ENCODE assay signal across 1 cellular context in the genomic region with DNA sequence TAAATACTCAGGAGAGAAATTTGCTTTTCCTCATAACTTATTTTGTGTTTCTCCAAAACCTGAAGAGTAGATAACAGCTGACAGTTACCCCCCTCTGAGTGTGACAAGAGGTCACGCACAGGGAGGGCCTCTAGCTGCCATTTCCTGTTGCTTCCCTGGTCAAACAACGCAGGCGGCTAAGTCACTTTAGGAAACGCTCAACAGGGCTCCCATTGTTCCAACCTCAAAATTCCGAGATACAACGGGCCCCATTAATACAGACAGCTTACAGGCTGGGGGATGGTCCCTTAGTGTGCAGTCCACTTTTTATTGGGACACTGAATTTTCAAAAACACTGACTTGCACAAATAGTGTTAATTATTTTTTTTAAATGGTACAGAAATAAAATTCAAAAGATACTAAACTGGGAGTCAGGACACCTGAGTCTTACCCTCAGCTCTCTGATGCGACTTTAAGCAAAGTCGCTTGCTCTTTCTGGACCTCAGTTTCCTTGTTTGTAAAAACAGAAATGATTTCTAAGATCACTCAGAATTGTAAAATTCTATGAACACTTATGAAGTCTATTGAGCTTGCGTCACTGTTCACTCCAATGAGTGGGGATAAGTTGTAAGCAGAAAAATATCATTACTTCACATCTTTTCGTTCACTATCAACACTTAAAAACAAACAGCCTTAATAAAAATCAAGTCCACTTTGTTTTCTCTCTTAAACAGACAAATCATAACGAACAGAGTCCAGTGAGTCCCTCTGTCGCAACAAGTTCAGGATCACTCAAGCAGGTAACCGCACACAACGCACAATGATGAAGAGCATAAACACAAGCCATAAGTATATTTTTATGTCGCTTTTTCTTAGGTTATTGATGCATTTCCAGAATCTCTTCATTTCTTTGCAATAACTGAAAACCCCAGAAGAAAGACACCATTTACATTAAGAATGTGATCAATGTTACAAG.
TF ChIP-seq lines count a peak whose summit lies in the region.

No MANE protein-coding gene starts in this region.

TF ChIP-seq in HepG2, 621 proteins besides CTCF, POLR2A, EP300 and RAD21 (continued from another document and continues in another):
- TF ChIP-seq, protein P1, sequence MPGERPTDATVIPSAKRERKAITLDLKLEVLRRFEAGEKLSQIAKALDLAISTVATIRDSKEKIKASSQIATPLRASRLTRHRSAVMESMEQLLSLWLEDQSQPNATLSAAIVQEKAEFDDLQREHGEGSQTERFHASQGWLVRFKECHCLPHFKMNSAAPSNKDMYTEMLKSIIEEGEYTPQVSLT (CRISPR knock-in tag; IDR thresholded peaks at IDR 0.05; ENCODE audit: borderline replicate concordance, low read depth): no peak
- TF ChIP-seq KLF12 (CRISPR knock-in tag; IDR thresholded peaks at IDR 0.05; ENCODE audit: borderline replicate concordance) (no peak), MAZ (IDR thresholded peaks at IDR 0.05; ENCODE audit: borderline replicate concordance, low read depth, low read length) (no peak), MAZ (CRISPR knock-in tag; IDR thresholded peaks at IDR 0.05; ENCODE audit: low read depth) (no peak), PCBP1 (IDR thresholded peaks at IDR 0.05; ENCODE audit: borderline replicate concordance, low read depth, low read length) (no peak), ZNF850 (CRISPR knock-in tag; conservative IDR thresholded peaks at IDR 0.05) (no peak), KMT2B (CRISPR knock-in tag; IDR thresholded peaks at IDR 0.05) (no peak; the same call in 1 of the 2 replicates), PTBP1 (IDR thresholded peaks at IDR 0.05; ENCODE audit: low read depth, low read length, poor library complexity, severe bottlenecking) (no peak), NCOA2 (CRISPR knock-in tag; IDR thresholded peaks at IDR 0.05) (peak; percentile 97), ZBTB8A (CRISPR knock-in tag; IDR thresholded peaks at IDR 0.05; ENCODE audit: borderline replicate concordance, low read depth) (no peak), ZNF644 (CRISPR knock-in tag; IDR thresholded peaks at IDR 0.05; ENCODE audit: low read depth) (0 out of 2 replicates have a peak, but pooled peaks have one; percentile 21), MEIS2 (CRISPR knock-in tag; IDR thresholded peaks at IDR 0.05) (peak; percentile 96), NCOR1 (IDR thresholded peaks at IDR 0.05; ENCODE audit: borderline replicate concordance, low read length) (0 out of 2 replicates have a peak, but pooled peaks have one; percentile 13), KLF13 (CRISPR knock-in tag; IDR thresholded peaks at IDR 0.05) (no peak), GATA4 (IDR thresholded peaks at IDR 0.05; ENCODE audit: borderline replicate concordance, low read depth) (peak; percentile 80), KAT8 (CRISPR knock-in tag; IDR thresholded peaks at IDR 0.05) (peak; percentile 49; the same call in 1 of the 2 replicates), ZNF496 (CRISPR knock-in tag; IDR thresholded peaks at IDR 0.05; ENCODE audit: insufficient replicate concordance) (no peak), SRF (IDR thresholded peaks at IDR 0.05; ENCODE audit: low read depth, low read length) (peak; percentile 53; the same call in 1 of the 2 replicates), THYN1 (CRISPR knock-in tag; IDR thresholded peaks at IDR 0.05; ENCODE audit: borderline replicate concordance, low read depth) (0 out of 2 replicates have a peak, but pooled peaks have one; percentile 16), ZNF75D (CRISPR knock-in tag; IDR thresholded peaks at IDR 0.05; ENCODE audit: borderline replicate concordance) (no peak), CEBPG (CRISPR knock-in tag; IDR thresholded peaks at IDR 0.05) (peak; percentile 88), FOXO1 (CRISPR knock-in tag; IDR thresholded peaks at IDR 0.05) (peak; percentile 96), SOX5 (CRISPR knock-in tag; IDR thresholded peaks at IDR 0.05; ENCODE audit: borderline replicate concordance) (peak; percentile 94), ZNF552 (CRISPR knock-in tag; IDR thresholded peaks at IDR 0.05; ENCODE audit: borderline replicate concordance) (no peak), SKI (IDR thresholded peaks at IDR 0.05; ENCODE audit: partially characterized antibody) (no peak), ZNF256 (CRISPR knock-in tag; conservative IDR thresholded peaks at IDR 0.05) (no peak), JDP2 (CRISPR knock-in tag; IDR thresholded peaks at IDR 0.05; ENCODE audit: borderline replicate concordance) (no peak), NFIB (CRISPR knock-in tag; IDR thresholded peaks at IDR 0.05; ENCODE audit: borderline replicate concordance) (no peak), ZFY (CRISPR knock-in tag; IDR thresholded peaks at IDR 0.05) (peak; percentile 51; the same call in 1 of the 2 replicates), ZNF160 (CRISPR knock-in tag; IDR thresholded peaks at IDR 0.05) (no peak), SIX4 (CRISPR knock-in tag; IDR thresholded peaks at IDR 0.05) (no peak), TCF7L2 (IDR thresholded peaks at IDR 0.05; ENCODE audit: low read depth, low read length) (no peak), MAFG (CRISPR knock-in tag; IDR thresholded peaks at IDR 0.05) (no peak), KDM1A (CRISPR knock-in tag; IDR thresholded peaks at IDR 0.05) (no peak), ZSCAN29 (CRISPR knock-in tag; conservative IDR thresholded peaks at IDR 0.05) (peak; percentile 49; the same call in 1 of the 2 replicates), XBP1 (CRISPR knock-in tag; IDR thresholded peaks at IDR 0.05) (no peak)
- TF ChIP-seq, protein P2, sequence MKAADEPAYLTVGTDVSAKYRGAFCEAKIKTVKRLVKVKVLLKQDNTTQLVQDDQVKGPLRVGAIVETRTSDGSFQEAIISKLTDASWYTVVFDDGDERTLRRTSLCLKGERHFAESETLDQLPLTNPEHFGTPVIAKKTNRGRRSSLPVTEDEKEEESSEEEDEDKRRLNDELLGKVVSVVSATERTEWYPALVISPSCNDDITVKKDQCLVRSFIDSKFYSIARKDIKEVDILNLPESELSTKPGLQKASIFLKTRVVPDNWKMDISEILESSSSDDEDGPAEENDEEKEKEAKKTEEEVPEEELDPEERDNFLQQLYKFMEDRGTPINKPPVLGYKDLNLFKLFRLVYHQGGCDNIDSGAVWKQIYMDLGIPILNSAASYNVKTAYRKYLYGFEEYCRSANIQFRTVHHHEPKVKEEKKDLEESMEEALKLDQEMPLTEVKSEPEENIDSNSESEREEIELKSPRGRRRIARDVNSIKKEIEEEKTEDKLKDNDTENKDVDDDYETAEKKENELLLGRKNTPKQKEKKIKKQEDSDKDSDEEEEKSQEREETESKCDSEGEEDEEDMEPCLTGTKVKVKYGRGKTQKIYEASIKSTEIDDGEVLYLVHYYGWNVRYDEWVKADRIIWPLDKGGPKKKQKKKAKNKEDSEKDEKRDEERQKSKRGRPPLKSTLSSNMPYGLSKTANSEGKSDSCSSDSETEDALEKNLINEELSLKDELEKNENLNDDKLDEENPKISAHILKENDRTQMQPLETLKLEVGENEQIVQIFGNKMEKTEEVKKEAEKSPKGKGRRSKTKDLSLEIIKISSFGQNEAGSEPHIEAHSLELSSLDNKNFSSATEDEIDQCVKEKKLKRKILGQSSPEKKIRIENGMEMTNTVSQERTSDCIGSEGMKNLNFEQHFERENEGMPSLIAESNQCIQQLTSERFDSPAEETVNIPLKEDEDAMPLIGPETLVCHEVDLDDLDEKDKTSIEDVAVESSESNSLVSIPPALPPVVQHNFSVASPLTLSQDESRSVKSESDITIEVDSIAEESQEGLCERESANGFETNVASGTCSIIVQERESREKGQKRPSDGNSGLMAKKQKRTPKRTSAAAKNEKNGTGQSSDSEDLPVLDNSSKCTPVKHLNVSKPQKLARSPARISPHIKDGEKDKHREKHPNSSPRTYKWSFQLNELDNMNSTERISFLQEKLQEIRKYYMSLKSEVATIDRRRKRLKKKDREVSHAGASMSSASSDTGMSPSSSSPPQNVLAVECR (CRISPR knock-in tag; IDR thresholded peaks at IDR 0.05; ENCODE audit: borderline replicate concordance): peak; percentile 62; the same call in 1 of the 2 replicates
- TF ChIP-seq, protein P3, sequence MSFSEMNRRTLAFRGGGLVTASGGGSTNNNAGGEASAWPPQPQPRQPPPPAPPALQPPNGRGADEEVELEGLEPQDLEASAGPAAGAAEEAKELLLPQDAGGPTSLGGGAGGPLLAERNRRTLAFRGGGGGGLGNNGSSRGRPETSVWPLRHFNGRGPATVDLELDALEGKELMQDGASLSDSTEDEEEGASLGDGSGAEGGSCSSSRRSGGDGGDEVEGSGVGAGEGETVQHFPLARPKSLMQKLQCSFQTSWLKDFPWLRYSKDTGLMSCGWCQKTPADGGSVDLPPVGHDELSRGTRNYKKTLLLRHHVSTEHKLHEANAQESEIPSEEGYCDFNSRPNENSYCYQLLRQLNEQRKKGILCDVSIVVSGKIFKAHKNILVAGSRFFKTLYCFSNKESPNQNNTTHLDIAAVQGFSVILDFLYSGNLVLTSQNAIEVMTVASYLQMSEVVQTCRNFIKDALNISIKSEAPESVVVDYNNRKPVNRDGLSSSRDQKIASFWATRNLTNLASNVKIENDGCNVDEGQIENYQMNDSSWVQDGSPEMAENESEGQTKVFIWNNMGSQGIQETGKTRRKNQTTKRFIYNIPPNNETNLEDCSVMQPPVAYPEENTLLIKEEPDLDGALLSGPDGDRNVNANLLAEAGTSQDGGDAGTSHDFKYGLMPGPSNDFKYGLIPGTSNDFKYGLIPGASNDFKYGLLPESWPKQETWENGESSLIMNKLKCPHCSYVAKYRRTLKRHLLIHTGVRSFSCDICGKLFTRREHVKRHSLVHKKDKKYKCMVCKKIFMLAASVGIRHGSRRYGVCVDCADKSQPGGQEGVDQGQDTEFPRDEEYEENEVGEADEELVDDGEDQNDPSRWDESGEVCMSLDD (CRISPR knock-in tag; IDR thresholded peaks at IDR 0.05; ENCODE audit: borderline replicate concordance): no peak
- TF ChIP-seq, protein P4, sequence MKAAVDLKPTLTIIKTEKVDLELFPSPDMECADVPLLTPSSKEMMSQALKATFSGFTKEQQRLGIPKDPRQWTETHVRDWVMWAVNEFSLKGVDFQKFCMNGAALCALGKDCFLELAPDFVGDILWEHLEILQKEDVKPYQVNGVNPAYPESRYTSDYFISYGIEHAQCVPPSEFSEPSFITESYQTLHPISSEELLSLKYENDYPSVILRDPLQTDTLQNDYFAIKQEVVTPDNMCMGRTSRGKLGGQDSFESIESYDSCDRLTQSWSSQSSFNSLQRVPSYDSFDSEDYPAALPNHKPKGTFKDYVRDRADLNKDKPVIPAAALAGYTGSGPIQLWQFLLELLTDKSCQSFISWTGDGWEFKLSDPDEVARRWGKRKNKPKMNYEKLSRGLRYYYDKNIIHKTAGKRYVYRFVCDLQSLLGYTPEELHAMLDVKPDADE (CRISPR knock-in tag; IDR thresholded peaks at IDR 0.05): no peak
- TF ChIP-seq, protein P5, sequence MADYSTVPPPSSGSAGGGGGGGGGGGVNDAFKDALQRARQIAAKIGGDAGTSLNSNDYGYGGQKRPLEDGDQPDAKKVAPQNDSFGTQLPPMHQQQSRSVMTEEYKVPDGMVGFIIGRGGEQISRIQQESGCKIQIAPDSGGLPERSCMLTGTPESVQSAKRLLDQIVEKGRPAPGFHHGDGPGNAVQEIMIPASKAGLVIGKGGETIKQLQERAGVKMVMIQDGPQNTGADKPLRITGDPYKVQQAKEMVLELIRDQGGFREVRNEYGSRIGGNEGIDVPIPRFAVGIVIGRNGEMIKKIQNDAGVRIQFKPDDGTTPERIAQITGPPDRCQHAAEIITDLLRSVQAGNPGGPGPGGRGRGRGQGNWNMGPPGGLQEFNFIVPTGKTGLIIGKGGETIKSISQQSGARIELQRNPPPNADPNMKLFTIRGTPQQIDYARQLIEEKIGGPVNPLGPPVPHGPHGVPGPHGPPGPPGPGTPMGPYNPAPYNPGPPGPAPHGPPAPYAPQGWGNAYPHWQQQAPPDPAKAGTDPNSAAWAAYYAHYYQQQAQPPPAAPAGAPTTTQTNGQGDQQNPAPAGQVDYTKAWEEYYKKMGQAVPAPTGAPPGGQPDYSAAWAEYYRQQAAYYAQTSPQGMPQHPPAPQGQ (CRISPR knock-in tag; IDR thresholded peaks at IDR 0.05; ENCODE audit: borderline replicate concordance): no peak
- TF ChIP-seq, protein P6, sequence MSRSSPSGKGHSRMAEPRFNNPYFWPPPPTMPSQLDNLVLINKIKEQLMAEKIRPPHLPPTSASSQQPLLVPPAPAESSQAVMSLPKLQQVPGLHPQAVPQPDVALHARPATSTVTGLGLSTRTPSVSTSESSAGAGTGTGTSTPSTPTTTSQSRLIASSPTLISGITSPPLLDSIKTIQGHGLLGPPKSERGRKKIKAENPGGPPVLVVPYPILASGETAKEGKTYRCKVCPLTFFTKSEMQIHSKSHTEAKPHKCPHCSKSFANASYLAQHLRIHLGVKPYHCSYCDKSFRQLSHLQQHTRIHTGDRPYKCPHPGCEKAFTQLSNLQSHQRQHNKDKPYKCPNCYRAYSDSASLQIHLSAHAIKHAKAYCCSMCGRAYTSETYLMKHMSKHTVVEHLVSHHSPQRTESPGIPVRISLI (CRISPR knock-in tag; IDR thresholded peaks at IDR 0.05; ENCODE audit: borderline replicate concordance): peak; percentile 59; the same call in 1 of the 2 replicates
- TF ChIP-seq, protein P7, sequence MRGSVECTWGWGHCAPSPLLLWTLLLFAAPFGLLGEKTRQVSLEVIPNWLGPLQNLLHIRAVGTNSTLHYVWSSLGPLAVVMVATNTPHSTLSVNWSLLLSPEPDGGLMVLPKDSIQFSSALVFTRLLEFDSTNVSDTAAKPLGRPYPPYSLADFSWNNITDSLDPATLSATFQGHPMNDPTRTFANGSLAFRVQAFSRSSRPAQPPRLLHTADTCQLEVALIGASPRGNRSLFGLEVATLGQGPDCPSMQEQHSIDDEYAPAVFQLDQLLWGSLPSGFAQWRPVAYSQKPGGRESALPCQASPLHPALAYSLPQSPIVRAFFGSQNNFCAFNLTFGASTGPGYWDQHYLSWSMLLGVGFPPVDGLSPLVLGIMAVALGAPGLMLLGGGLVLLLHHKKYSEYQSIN (CRISPR knock-in tag; IDR thresholded peaks at IDR 0.05; ENCODE audit: borderline replicate concordance): no peak
- TF ChIP-seq, protein P8, sequence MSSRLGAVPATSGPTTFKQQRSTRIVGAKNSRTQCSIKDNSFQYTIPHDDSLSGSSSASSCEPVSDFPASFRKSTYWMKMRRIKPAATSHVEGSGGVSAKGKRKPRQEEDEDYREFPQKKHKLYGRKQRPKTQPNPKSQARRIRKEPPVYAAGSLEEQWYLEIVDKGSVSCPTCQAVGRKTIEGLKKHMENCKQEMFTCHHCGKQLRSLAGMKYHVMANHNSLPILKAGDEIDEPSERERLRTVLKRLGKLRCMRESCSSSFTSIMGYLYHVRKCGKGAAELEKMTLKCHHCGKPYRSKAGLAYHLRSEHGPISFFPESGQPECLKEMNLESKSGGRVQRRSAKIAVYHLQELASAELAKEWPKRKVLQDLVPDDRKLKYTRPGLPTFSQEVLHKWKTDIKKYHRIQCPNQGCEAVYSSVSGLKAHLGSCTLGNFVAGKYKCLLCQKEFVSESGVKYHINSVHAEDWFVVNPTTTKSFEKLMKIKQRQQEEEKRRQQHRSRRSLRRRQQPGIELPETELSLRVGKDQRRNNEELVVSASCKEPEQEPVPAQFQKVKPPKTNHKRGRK (CRISPR knock-in tag; IDR thresholded peaks at IDR 0.05): no peak
- TF ChIP-seq, protein P9, sequence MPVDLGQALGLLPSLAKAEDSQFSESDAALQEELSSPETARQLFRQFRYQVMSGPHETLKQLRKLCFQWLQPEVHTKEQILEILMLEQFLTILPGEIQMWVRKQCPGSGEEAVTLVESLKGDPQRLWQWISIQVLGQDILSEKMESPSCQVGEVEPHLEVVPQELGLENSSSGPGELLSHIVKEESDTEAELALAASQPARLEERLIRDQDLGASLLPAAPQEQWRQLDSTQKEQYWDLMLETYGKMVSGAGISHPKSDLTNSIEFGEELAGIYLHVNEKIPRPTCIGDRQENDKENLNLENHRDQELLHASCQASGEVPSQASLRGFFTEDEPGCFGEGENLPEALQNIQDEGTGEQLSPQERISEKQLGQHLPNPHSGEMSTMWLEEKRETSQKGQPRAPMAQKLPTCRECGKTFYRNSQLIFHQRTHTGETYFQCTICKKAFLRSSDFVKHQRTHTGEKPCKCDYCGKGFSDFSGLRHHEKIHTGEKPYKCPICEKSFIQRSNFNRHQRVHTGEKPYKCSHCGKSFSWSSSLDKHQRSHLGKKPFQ (CRISPR knock-in tag; IDR thresholded peaks at IDR 0.05; ENCODE audit: insufficient replicate concordance): no peak
